Comparison of ENCODE assay signal across 1 cellular context in the genomic region with DNA sequence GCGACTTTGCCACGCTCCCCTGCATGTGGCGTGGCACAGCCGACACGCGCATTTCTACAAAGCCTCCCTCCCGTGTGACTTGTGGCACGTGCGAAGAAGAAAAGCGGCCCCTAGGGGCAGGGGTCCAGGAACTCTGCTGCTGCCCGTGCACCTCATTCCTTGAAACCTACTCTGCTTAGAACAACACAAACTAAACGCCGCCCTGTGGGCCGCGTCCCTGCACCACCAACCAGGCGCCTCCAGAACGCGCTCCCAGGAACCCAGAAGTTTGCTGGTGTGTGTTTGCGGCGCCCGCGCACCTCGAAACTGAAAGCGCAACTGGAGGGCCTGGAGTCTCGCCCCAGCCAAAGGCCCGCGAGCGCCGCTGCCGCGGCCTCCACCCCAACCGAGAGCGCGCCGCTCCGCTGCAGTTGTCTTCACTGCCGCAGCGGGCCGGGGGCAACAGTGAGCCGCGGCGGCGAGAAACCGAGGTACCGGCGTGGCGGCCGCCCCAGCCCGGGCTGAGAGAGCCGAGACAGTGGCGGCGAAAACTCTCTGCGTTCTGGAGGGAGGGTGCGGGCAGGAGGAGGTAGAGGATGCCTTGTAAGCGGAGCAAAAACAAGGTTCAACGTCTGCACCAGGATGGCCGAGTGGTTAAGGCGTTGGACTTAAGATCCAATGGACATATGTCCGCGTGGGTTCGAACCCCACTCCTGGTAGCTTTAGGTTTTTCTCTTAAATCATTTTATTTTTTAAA.
TF ChIP-seq lines count a peak whose summit lies in the region.

No MANE protein-coding gene starts in this region.

TF ChIP-seq in HepG2, 621 proteins besides CTCF, POLR2A, EP300 and RAD21 (continued from another document and continues in another):
- TF ChIP-seq, protein P1, sequence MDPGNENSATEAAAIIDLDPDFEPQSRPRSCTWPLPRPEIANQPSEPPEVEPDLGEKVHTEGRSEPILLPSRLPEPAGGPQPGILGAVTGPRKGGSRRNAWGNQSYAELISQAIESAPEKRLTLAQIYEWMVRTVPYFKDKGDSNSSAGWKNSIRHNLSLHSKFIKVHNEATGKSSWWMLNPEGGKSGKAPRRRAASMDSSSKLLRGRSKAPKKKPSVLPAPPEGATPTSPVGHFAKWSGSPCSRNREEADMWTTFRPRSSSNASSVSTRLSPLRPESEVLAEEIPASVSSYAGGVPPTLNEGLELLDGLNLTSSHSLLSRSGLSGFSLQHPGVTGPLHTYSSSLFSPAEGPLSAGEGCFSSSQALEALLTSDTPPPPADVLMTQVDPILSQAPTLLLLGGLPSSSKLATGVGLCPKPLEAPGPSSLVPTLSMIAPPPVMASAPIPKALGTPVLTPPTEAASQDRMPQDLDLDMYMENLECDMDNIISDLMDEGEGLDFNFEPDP (CRISPR knock-in tag; conservative IDR thresholded peaks at IDR 0.05), result no peak
- TF ChIP-seq ZNF138 (CRISPR knock-in tag; IDR thresholded peaks at IDR 0.05; ENCODE audit: low read depth), result peak; percentile 57; the same call in 1 of the 2 replicates
- TF ChIP-seq MIER3 (CRISPR knock-in tag; IDR thresholded peaks at IDR 0.05; ENCODE audit: borderline replicate concordance), result peak; percentile 93
- TF ChIP-seq GATAD2A (CRISPR knock-in tag; IDR thresholded peaks at IDR 0.05), result peak; percentile 76
- TF ChIP-seq ATM (IDR thresholded peaks at IDR 0.05; ENCODE audit: borderline replicate concordance), result no peak
- no peak for TF ChIP-seq ZNF496 (CRISPR knock-in tag; IDR thresholded peaks at IDR 0.05; ENCODE audit: insufficient replicate concordance)
- TF ChIP-seq ZNF841 (CRISPR knock-in tag; IDR thresholded peaks at IDR 0.05; ENCODE audit: borderline replicate concordance), result 0 out of 2 replicates have a peak, but pooled peaks have one; percentile 47
- TF ChIP-seq, protein P2, sequence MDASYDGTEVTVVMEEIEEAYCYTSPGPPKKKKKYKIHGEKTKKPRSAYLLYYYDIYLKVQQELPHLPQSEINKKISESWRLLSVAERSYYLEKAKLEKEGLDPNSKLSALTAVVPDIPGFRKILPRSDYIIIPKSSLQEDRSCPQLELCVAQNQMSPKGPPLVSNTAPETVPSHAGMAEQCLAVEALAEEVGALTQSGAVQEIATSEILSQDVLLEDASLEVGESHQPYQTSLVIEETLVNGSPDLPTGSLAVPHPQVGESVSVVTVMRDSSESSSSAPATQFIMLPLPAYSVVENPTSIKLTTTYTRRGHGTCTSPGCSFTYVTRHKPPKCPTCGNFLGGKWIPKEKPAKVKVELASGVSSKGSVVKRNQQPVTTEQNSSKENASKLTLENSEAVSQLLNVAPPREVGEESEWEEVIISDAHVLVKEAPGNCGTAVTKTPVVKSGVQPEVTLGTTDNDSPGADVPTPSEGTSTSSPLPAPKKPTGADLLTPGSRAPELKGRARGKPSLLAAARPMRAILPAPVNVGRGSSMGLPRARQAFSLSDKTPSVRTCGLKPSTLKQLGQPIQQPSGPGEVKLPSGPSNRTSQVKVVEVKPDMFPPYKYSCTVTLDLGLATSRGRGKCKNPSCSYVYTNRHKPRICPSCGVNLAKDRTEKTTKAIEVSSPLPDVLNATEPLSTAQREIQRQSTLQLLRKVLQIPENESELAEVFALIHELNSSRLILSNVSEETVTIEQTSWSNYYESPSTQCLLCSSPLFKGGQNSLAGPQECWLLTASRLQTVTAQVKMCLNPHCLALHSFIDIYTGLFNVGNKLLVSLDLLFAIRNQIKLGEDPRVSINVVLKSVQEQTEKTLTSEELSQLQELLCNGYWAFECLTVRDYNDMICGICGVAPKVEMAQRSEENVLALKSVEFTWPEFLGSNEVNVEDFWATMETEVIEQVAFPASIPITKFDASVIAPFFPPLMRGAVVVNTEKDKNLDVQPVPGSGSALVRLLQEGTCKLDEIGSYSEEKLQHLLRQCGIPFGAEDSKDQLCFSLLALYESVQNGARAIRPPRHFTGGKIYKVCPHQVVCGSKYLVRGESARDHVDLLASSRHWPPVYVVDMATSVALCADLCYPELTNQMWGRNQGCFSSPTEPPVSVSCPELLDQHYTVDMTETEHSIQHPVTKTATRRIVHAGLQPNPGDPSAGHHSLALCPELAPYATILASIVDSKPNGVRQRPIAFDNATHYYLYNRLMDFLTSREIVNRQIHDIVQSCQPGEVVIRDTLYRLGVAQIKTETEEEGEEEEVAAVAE (CRISPR knock-in tag; IDR thresholded peaks at IDR 0.05; ENCODE audit: borderline replicate concordance), result peak; percentile 61; the same call in 1 of the 2 replicates
- TF ChIP-seq SOX5 (CRISPR knock-in tag; IDR thresholded peaks at IDR 0.05; ENCODE audit: borderline replicate concordance), result no peak
- TF ChIP-seq, protein P3, sequence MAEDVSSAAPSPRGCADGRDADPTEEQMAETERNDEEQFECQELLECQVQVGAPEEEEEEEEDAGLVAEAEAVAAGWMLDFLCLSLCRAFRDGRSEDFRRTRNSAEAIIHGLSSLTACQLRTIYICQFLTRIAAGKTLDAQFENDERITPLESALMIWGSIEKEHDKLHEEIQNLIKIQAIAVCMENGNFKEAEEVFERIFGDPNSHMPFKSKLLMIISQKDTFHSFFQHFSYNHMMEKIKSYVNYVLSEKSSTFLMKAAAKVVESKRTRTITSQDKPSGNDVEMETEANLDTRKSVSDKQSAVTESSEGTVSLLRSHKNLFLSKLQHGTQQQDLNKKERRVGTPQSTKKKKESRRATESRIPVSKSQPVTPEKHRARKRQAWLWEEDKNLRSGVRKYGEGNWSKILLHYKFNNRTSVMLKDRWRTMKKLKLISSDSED (CRISPR knock-in tag; IDR thresholded peaks at IDR 0.05), result no peak; the same call in 1 of the 2 replicates
- TF ChIP-seq, protein P4, sequence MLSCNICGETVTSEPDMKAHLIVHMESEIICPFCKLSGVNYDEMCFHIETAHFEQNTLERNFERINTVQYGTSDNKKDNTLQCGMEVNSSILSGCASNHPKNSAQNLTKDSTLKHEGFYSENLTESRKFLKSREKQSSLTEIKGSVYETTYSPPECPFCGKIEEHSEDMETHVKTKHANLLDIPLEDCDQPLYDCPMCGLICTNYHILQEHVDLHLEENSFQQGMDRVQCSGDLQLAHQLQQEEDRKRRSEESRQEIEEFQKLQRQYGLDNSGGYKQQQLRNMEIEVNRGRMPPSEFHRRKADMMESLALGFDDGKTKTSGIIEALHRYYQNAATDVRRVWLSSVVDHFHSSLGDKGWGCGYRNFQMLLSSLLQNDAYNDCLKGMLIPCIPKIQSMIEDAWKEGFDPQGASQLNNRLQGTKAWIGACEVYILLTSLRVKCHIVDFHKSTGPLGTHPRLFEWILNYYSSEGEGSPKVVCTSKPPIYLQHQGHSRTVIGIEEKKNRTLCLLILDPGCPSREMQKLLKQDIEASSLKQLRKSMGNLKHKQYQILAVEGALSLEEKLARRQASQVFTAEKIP (CRISPR knock-in tag; IDR thresholded peaks at IDR 0.05; ENCODE audit: borderline replicate concordance), result 0 out of 2 replicates have a peak, but pooled peaks have one; percentile 4
- TF ChIP-seq TEAD2 (CRISPR knock-in tag; IDR thresholded peaks at IDR 0.05), result no peak
- no peak for TF ChIP-seq NBN (conservative IDR thresholded peaks at IDR 0.05)
- TF ChIP-seq NCOA5 (CRISPR knock-in tag; IDR thresholded peaks at IDR 0.05), result no peak
- peak; percentile 59 for TF ChIP-seq NFKB2 (CRISPR knock-in tag; IDR thresholded peaks at IDR 0.05; ENCODE audit: borderline replicate concordance)
- TF ChIP-seq, protein P5, sequence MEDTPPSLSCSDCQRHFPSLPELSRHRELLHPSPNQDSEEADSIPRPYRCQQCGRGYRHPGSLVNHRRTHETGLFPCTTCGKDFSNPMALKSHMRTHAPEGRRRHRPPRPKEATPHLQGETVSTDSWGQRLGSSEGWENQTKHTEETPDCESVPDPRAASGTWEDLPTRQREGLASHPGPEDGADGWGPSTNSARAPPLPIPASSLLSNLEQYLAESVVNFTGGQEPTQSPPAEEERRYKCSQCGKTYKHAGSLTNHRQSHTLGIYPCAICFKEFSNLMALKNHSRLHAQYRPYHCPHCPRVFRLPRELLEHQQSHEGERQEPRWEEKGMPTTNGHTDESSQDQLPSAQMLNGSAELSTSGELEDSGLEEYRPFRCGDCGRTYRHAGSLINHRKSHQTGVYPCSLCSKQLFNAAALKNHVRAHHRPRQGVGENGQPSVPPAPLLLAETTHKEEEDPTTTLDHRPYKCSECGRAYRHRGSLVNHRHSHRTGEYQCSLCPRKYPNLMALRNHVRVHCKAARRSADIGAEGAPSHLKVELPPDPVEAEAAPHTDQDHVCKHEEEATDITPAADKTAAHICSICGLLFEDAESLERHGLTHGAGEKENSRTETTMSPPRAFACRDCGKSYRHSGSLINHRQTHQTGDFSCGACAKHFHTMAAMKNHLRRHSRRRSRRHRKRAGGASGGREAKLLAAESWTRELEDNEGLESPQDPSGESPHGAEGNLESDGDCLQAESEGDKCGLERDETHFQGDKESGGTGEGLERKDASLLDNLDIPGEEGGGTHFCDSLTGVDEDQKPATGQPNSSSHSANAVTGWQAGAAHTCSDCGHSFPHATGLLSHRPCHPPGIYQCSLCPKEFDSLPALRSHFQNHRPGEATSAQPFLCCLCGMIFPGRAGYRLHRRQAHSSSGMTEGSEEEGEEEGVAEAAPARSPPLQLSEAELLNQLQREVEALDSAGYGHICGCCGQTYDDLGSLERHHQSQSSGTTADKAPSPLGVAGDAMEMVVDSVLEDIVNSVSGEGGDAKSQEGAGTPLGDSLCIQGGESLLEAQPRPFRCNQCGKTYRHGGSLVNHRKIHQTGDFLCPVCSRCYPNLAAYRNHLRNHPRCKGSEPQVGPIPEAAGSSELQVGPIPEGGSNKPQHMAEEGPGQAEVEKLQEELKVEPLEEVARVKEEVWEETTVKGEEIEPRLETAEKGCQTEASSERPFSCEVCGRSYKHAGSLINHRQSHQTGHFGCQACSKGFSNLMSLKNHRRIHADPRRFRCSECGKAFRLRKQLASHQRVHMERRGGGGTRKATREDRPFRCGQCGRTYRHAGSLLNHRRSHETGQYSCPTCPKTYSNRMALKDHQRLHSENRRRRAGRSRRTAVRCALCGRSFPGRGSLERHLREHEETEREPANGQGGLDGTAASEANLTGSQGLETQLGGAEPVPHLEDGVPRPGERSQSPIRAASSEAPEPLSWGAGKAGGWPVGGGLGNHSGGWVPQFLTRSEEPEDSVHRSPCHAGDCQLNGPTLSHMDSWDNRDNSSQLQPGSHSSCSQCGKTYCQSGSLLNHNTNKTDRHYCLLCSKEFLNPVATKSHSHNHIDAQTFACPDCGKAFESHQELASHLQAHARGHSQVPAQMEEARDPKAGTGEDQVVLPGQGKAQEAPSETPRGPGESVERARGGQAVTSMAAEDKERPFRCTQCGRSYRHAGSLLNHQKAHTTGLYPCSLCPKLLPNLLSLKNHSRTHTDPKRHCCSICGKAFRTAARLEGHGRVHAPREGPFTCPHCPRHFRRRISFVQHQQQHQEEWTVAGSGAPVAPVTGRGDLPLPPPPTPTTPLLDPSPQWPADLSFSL (CRISPR knock-in tag; IDR thresholded peaks at IDR 0.05), result peak; percentile 35; the same call in 1 of the 2 replicates
- peak; percentile 90 for TF ChIP-seq HOXA9 (CRISPR knock-in tag; IDR thresholded peaks at IDR 0.05; ENCODE audit: borderline replicate concordance)
- TF ChIP-seq NFATC3 (CRISPR knock-in tag; IDR thresholded peaks at IDR 0.05), result peak; percentile 79
- TF ChIP-seq, protein P6, sequence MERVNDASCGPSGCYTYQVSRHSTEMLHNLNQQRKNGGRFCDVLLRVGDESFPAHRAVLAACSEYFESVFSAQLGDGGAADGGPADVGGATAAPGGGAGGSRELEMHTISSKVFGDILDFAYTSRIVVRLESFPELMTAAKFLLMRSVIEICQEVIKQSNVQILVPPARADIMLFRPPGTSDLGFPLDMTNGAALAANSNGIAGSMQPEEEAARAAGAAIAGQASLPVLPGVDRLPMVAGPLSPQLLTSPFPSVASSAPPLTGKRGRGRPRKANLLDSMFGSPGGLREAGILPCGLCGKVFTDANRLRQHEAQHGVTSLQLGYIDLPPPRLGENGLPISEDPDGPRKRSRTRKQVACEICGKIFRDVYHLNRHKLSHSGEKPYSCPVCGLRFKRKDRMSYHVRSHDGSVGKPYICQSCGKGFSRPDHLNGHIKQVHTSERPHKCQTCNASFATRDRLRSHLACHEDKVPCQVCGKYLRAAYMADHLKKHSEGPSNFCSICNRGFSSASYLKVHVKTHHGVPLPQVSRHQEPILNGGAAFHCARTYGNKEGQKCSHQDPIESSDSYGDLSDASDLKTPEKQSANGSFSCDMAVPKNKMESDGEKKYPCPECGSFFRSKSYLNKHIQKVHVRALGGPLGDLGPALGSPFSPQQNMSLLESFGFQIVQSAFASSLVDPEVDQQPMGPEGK (CRISPR knock-in tag; IDR thresholded peaks at IDR 0.05), result peak; percentile 71
- peak; percentile 92 for TF ChIP-seq MYC (CRISPR knock-in tag; IDR thresholded peaks at IDR 0.05; ENCODE audit: borderline replicate concordance)
- TF ChIP-seq SP4 (CRISPR knock-in tag; IDR thresholded peaks at IDR 0.05), result peak; percentile 61; the same call in 1 of the 2 replicates
- TF ChIP-seq MZF1 (CRISPR knock-in tag; IDR thresholded peaks at IDR 0.05; ENCODE audit: borderline replicate concordance), result 0 out of 2 replicates have a peak, but pooled peaks have one; percentile 31
- TF ChIP-seq, protein P7, sequence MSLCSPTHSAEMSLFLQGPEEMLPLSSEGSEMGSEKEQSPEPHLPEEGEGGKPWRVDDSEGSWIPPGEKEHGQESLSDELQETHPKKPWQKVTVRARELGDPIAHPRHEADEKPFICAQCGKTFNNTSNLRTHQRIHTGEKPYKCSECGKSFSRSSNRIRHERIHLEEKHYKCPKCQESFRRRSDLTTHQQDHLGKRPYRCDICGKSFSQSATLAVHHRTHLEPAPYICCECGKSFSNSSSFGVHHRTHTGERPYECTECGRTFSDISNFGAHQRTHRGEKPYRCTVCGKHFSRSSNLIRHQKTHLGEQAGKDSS (CRISPR knock-in tag; IDR thresholded peaks at IDR 0.05; ENCODE audit: borderline replicate concordance, low read depth), result peak; percentile 63; the same call in 1 of the 2 replicates
- TF ChIP-seq TBL1XR1 (IDR thresholded peaks at IDR 0.05; ENCODE audit: borderline replicate concordance, low read length, partially characterized antibody), result peak; percentile 71
- peak; percentile 92 for TF ChIP-seq ZNF331 (CRISPR knock-in tag; IDR thresholded peaks at IDR 0.05)
- TF ChIP-seq, protein P8, sequence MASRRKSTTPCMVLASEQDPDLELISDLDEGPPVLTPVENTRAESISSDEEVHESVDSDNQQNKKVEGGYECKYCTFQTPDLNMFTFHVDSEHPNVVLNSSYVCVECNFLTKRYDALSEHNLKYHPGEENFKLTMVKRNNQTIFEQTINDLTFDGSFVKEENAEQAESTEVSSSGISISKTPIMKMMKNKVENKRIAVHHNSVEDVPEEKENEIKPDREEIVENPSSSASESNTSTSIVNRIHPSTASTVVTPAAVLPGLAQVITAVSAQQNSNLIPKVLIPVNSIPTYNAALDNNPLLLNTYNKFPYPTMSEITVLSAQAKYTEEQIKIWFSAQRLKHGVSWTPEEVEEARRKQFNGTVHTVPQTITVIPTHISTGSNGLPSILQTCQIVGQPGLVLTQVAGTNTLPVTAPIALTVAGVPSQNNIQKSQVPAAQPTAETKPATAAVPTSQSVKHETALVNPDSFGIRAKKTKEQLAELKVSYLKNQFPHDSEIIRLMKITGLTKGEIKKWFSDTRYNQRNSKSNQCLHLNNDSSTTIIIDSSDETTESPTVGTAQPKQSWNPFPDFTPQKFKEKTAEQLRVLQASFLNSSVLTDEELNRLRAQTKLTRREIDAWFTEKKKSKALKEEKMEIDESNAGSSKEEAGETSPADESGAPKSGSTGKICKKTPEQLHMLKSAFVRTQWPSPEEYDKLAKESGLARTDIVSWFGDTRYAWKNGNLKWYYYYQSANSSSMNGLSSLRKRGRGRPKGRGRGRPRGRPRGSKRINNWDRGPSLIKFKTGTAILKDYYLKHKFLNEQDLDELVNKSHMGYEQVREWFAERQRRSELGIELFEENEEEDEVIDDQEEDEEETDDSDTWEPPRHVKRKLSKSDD (CRISPR knock-in tag; IDR thresholded peaks at IDR 0.05; ENCODE audit: low read depth), result no peak; the same call in 1 of the 2 replicates
- TF ChIP-seq NCOA1 (CRISPR knock-in tag; IDR thresholded peaks at IDR 0.05), result peak; percentile 73; the same call in 1 of the 2 replicates
- TF ChIP-seq MTA1 (CRISPR knock-in tag; IDR thresholded peaks at IDR 0.05; ENCODE audit: borderline replicate concordance), result peak; percentile 82; the same call in 1 of the 2 replicates
- no peak for TF ChIP-seq ZBTB1 (CRISPR knock-in tag; IDR thresholded peaks at IDR 0.05; ENCODE audit: borderline replicate concordance)
- TF ChIP-seq ATF1 (CRISPR knock-in tag; IDR thresholded peaks at IDR 0.05), result no peak
- TF ChIP-seq MED1 (CRISPR knock-in tag; IDR thresholded peaks at IDR 0.05), result no peak; the same call in none of the 2 replicates
